ENCODE assay signal across 8 cellular contexts in the genomic region with DNA sequence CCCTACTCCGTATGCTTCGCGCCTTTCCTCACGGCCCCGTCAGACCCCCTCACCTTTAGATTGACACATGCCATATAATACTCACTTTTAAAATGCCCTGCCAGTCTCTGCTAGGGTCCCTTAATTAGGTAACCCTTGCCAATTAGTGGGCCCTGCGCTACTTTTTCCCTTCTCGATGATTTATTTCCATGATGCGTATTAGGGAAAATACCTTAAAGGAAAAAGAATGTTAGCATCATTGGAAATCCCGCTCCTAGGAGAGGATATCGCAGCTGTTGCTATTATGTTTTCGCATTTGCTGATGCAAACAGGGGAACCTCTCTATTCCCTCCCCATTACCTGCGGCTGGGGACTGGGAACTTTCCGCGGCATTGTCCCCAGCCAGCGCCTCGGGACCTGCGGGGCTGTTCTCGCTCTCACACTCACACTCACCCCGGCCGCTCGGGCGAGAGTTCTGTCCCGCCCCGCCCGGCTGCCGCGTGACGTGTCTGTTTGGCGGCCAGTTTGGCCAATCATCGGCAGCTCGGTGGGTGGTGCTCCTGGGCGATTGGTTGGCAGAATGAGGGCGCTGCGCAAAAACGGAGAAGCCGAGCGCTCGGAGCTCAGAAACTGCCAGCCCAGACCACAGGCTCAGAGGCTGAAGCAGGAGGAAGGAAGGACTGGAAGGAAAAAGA. TPM values are rescaled to one million over a fixed set of nuclear protein-coding genes. Genes with fewer than 3 reads are reported as not detected.
DNase-seq lines count a peak whose midpoint lies in the region; ATAC-seq and TF ChIP-seq lines count a peak whose summit lies in the region.

Gene PCDH10, plus strand, starts transcription at position 605 of the 674 bp plus-strand sequence. CDS start 847 bp downstream, outside the sequence.

- peak within 1 kb of the TSS; percentile 89 for H3K4me2 ChIP-seq in mammary epithelial cell (ENCODE audit: insufficient read depth, low read depth, low read length)

- TF ChIP-seq CTCF in Peyer's patch (IDR thresholded peaks at IDR 0.05) (no peak), mammary epithelial cell (conservative IDR thresholded peaks at IDR 0.05 in 1 of 2, IDR thresholded peaks at IDR 0.05 in 1 of 2; ENCODE audit: extremely low read depth in 1 of 2, insufficient read depth in 1 of 2, low read depth in 1 of 2, low read length in 2 of 2) (no peak), retinal pigment epithelial cell (conservative IDR thresholded peaks at IDR 0.05; ENCODE audit: low read depth, low read length) (no peak)

- H3K79me2 ChIP-seq in mammary epithelial cell (ENCODE audit: insufficient read depth, low read length), result no peaks in the 10 kb centered on the region

- ATAC-seq in GM18505 (IDR thresholded peaks at IDR 0.05; ENCODE audit: unreplicated experiment) (peak; percentile 93), HG03432 (IDR thresholded peaks at IDR 0.05; ENCODE audit: unreplicated experiment) (peak; percentile 97)

- H3K4me1 ChIP-seq in Peyer's patch, result peaks cover 0 to 36% (median 0%) of the 10 kb centered on the region in 4 donors
- peaks cover 27% of the 10 kb centered on the region for H3K4me1 ChIP-seq in mammary epithelial cell (ENCODE audit: insufficient read depth, low read length)
- peaks cover 23% of the 10 kb centered on the region for H3K4me1 ChIP-seq in iPS-18a (ENCODE audit: control insufficient read depth, low read depth, low read length)

- H2AFZ ChIP-seq in mammary epithelial cell (ENCODE audit: low read depth, low read length), result peak within 1 kb of the TSS; percentile 87

- CTCF ChIA-PET in mammary epithelial cell (lab: Charles Lee; ENCODE audit: low non-redundant PET), result interaction anchor here (0.6 to 0.7 kb wide), 3 partner anchors 327 to 1629 kb away, joined by 3 to 5 read pairs (median 3); no protein-coding TSS in a partner anchor

- peaks cover 0 to 17% of the 10 kb centered on the region in 2 donors for H3K27me3 ChIP-seq in Peyer's patch
- peaks cover 73% of the 10 kb centered on the region for H3K27me3 ChIP-seq in mammary epithelial cell (ENCODE audit: insufficient read depth, low read length)
- peaks cover 89% of the 10 kb centered on the region for H3K27me3 ChIP-seq in iPS-18a (ENCODE audit: control insufficient read depth, insufficient read depth, low read length)

- peak within 1 kb of the TSS; percentile 7 to 43 (median 20) for H3K4me3 ChIP-seq in Peyer's patch
- peak within 1 kb of the TSS; percentile 39 to 54 (median 49) for H3K4me3 ChIP-seq in mammary epithelial cell (replicated peaks in 1 of 3; ENCODE audit: insufficient read depth in 1 of 3, low read depth in 2 of 3, low read length in 3 of 3)
- H3K4me3 ChIP-seq in iPS-18a (ENCODE audit: low read length), result peak within 1 kb of the TSS; percentile 73
- H3K4me3 ChIP-seq in retinal pigment epithelial cell (ENCODE audit: low read length), result peak within 1 kb of the TSS; percentile 73

- in situ Hi-C loops in mammary epithelial cell (cut with MboI; ENCODE audit: low sequenced_read_pairs in 2 of 2), result no loop called here

- intact Hi-C loops in mammary epithelial cell (cut with micrococcal nuclease), result loop anchor here (10.0 kb wide), 2 partner anchors 166 to 686 kb away; no protein-coding TSS in a partner anchor

- H3K9me3 ChIP-seq in Peyer's patch (peaks cover 0 to 8% (median 0%) of the 10 kb centered on the region in 4 donors), mammary epithelial cell (replicated peaks; ENCODE audit: insufficient read depth, low read length) (no peaks in the 10 kb centered on the region), iPS-18a (ENCODE audit: control insufficient read depth, low read depth, low read length) (no peaks in the 10 kb centered on the region)

- TF ChIP-seq POLR2A in GM18505 (IDR thresholded peaks at IDR 0.05; ENCODE audit: borderline replicate concordance, extremely low read depth, insufficient read depth, insufficient read length) (no peak), Peyer's patch (IDR thresholded peaks at IDR 0.05) (no peak)

- no TSS peak for BruUV-seq in mammary epithelial cell (replicated peaks; lab: Mats Ljungman, UMichigan)

- H3K9ac ChIP-seq in mammary epithelial cell (ENCODE audit: insufficient read depth, low read length) (no peak within 1 kb of the TSS), iPS-18a (ENCODE audit: low read length) (peak within 1 kb of the TSS; percentile 37)

- H3K27ac ChIP-seq in Peyer's patch, result no peak within 1 kb of the TSS
- H3K27ac ChIP-seq in mammary epithelial cell (ENCODE audit: insufficient read depth, low read depth, low read length), result no peak within 1 kb of the TSS
- no peak within 1 kb of the TSS for H3K27ac ChIP-seq in iPS-18a (ENCODE audit: low read length)

- H4K20me1 ChIP-seq in mammary epithelial cell (ENCODE audit: insufficient read depth, low read length), result no peaks in the 10 kb centered on the region

- H3K36me3 ChIP-seq in Peyer's patch (no peaks in the 10 kb centered on the region), mammary epithelial cell (ENCODE audit: insufficient read depth, low read length) (no peaks in the 10 kb centered on the region), iPS-18a (ENCODE audit: control insufficient read depth, low read depth, low read length) (no peaks in the 10 kb centered on the region)

- WGBS in mammary epithelial cell (ENCODE audit: low coverage, missing lambda C conversion rate), result 3% methylated on average over 20 of the region's 38 CpGs

- DNase-seq in 8988T, result peak; percentile 17
- DNase-seq in Peyer's patch, result peak in 2 of 3 donors; percentile 72 to 74
- peak; percentile 77 for DNase-seq in mammary epithelial cell
- DNase-seq in retinal pigment epithelial cell (ENCODE audit: low read depth), result peak; percentile 91
- no peak for DNase-seq in activated CD4-positive, CD25-positive, alpha-beta regulatory T cell treated with anti-CD3 and anti-CD28 coated beads, Interleukin-2, amount 50 U/mL, for 72 hours

- dilution Hi-C loops in mammary epithelial cell (cut with HindIII; ENCODE audit: low sequenced_read_pairs), result no loop called here

RNA-seq across cellular contexts. Expression of gene PCDH10, which starts in this region (rescaled TPM):
- total RNA-seq in Peyer's patch (under 1 TPM; 0.27 to 0.83 (median 0.50) TPM), mammary epithelial cell (not detected)
- not detected for polyA plus RNA-seq in mammary epithelial cell
- not detected for polyA minus RNA-seq in mammary epithelial cell

Comparison
In these comparisons a context has a peak if more than half of its experiments do, and no peak if none do; other contexts are left out.
1. Peak in DNase-seq and H3K4me3 ChIP-seq in Peyer's patch; RNA of the gene not detected or under 1 TPM.
2. Peak in DNase-seq, H3K4me3 ChIP-seq and H3K4me2 ChIP-seq in mammary epithelial cell; RNA of the gene not detected or under 1 TPM.
3. H3K4me3 ChIP-seq: peak in every context shown above with its lines; median percentile 73 in iPS-18a; 73 in retinal pigment epithelial cell; 49 in mammary epithelial cell; 20 in Peyer's patch.